Comparison of ENCODE assay signal across 8 cellular contexts in genomic region chr5:38922199-38922598, GRCh38.
DNase-seq lines count a peak whose midpoint lies in the region; ATAC-seq and TF ChIP-seq lines count a peak whose summit lies in the region.

No MANE protein-coding gene starts in this region.

- intact Hi-C loops in lower lobe of right lung (cut with DNase I) = no loop called here

- H3K27ac ChIP-seq in WERI-Rb-1 = no peak overlapping the region
- H3K27ac ChIP-seq in lower lobe of right lung = no peak overlapping the region

- TF ChIP-seq CTCF in WERI-Rb-1 (IDR thresholded peaks at IDR 0.05; ENCODE audit: low read depth, low read length) = peak; percentile 89
- TF ChIP-seq CTCF in lower lobe of right lung (IDR thresholded peaks at IDR 0.05) = peak; percentile 75

- H3K4me3 ChIP-seq in WERI-Rb-1 (ENCODE audit: low read depth, low read length) (no peak overlapping the region), lower lobe of right lung (no peak overlapping the region)

- H3K4me3 Mint-ChIP-seq in stimulated activated effector memory CD8-positive, alpha-beta T cell treated with anti-CD3 and anti-CD28 coated beads, Interleukin-12 subunit alpha, Interleukin-12 subunit beta, amount 100 ng/mL, for 72 hours = no peak overlapping the region

- no peaks in the 10 kb centered on the region for H3K4me1 Mint-ChIP-seq in stimulated activated effector memory CD8-positive, alpha-beta T cell treated with anti-CD3 and anti-CD28 coated beads, Interleukin-12 subunit alpha, Interleukin-12 subunit beta, amount 100 ng/mL, for 72 hours

- ATAC-seq in lower lobe of right lung (peak; percentile 86 to 88), GM18873 (IDR thresholded peaks at IDR 0.05; ENCODE audit: low FRiP score, unreplicated experiment) (no peak)
- peak; percentile 79 for ATAC-seq in stimulated activated effector memory CD8-positive, alpha-beta T cell treated with anti-CD3 and anti-CD28 coated beads, Interleukin-12 subunit alpha, Interleukin-12 subunit beta, amount 100 ng/mL, for 72 hours

- H3K27me3 ChIP-seq in WERI-Rb-1 (ENCODE audit: insufficient read depth, low read depth, severe bottlenecking) (no peaks in the 10 kb centered on the region), lower lobe of right lung (ENCODE audit: low read depth) (no peaks in the 10 kb centered on the region)

- no peak overlapping the region for H3K27ac Mint-ChIP-seq in stimulated activated effector memory CD8-positive, alpha-beta T cell treated with anti-CD3 and anti-CD28 coated beads, Interleukin-12 subunit alpha, Interleukin-12 subunit beta, amount 100 ng/mL, for 72 hours

- H3K36me3 ChIP-seq in WERI-Rb-1 (no peaks in the 10 kb centered on the region), lower lobe of right lung (peaks cover 92% of the 10 kb centered on the region)

- H3K9me3 Mint-ChIP-seq in stimulated activated effector memory CD8-positive, alpha-beta T cell treated with anti-CD3 and anti-CD28 coated beads, Interleukin-12 subunit alpha, Interleukin-12 subunit beta, amount 100 ng/mL, for 72 hours = no peaks in the 10 kb centered on the region

- H3K9me3 ChIP-seq in WERI-Rb-1 (ENCODE audit: severe bottlenecking) = no peaks in the 10 kb centered on the region
- H3K9me3 ChIP-seq in lower lobe of right lung = no peaks in the 10 kb centered on the region

- peaks cover 6% of the 10 kb centered on the region for H3K4me1 ChIP-seq in lower lobe of right lung

- peak; percentile 67 for DNase-seq in GM03348 (ENCODE audit: low spot score)
- DNase-seq in HCEC 1CT = peak; percentile 47
- DNase-seq in NCI-H1930 (lab: John Stamatoyannopoulos, UW) = peak; percentile 26 to 36
- DNase-seq in WERI-Rb-1 = peak; percentile 62
- DNase-seq in dermis blood vessel endothelial cell = peak; percentile 81
- peak; percentile 67 for DNase-seq in lower lobe of right lung
- DNase-seq in stimulated activated effector memory CD8-positive, alpha-beta T cell treated with anti-CD3 and anti-CD28 coated beads, Interleukin-12 subunit alpha, Interleukin-12 subunit beta, amount 100 ng/mL, for 72 hours (ENCODE audit: low spot score in 2 of 2) = peak in 1 of 2 donors; percentile 68

- no peaks in the 10 kb centered on the region for H3K36me3 Mint-ChIP-seq in stimulated activated effector memory CD8-positive, alpha-beta T cell treated with anti-CD3 and anti-CD28 coated beads, Interleukin-12 subunit alpha, Interleukin-12 subunit beta, amount 100 ng/mL, for 72 hours
